ENCODE assay signal across 35 cellular contexts in the genomic region with DNA sequence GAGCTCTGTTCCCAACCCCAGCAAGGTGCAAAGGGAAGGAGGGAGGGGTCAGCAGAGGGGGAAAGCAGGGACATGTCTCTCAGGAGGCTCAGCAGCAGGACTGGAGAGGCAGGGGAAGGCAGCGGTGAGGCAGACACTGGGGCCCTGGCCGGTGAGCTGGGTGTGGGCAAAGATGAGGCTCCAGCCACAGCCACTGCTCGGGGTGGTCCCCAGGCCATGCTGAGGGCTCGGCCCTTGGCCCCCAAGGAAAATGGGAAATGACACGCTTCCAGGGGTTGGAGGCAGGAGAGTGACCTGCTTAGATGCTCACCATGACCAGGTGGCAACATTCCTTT. TPM values are rescaled to one million over a fixed set of nuclear protein-coding genes. Genes with fewer than 3 reads are reported as not detected.
"Had no signal": no experiment of that assay in that cellular context is flagged by ENCODE, and none has a peak within 500 bp of the region (broad histone marks: within the 10 kb centered on the region; RNA-seq: fewer than 3 reads in every experiment).

No MANE protein-coding gene starts in this region.

- DNase-seq: activated CD4-positive, alpha-beta memory T cell treated with anti-CD3 and anti-CD28 coated beads for 36 hours; activated CD4-positive, alpha-beta T cell treated with anti-CD3 and anti-CD28 coated beads for 36 hours; activated CD4-positive, alpha-beta T cell treated with anti-CD3 and anti-CD28 coated beads, Interleukin-2, amount 10 ng/mL, durations not matched to agents 24 days and 14 days; activated CD4-positive, CD25-positive, alpha-beta regulatory T cell; activated CD4-positive, CD25-positive, alpha-beta regulatory T cell treated with anti-CD3 and anti-CD28 coated beads, Interleukin-2, amount 50 U/mL, for 72 hours; activated CD8-positive, alpha-beta memory T cell treated with anti-CD3 and anti-CD28 coated beads, Interleukin-2, amount 10 ng/mL, durations not matched to agents 7 days and 5 days; activated CD8-positive, alpha-beta memory T cell treated with anti-CD3 and anti-CD28 coated beads, Interleukin-2, amount 50 U/mL, for 4 hours; activated CD8-positive, alpha-beta T cell treated with anti-CD3 and anti-CD28 coated beads, Interleukin-2, amount 10 ng/mL, durations not matched to agents 7 days and 5 days; activated gamma-delta T cell; activated naive CD4-positive, alpha-beta T cell; activated naive CD4-positive, alpha-beta T cell treated with anti-CD3 and anti-CD28 coated beads, Interleukin-2, amount 10 ng/mL, durations not matched to agents 7 days and 5 days; activated naive CD8-positive, alpha-beta T cell treated with anti-CD3 and anti-CD28 coated beads, Interleukin-2, amount 10 ng/mL, durations not matched to agents 7 days and 5 days; activated T-cell treated with anti-CD3 and anti-CD28 coated beads, Interleukin-2, amount 50 U/mL, for 1 hour; activated T-cell treated with anti-CD3 and anti-CD28 coated beads, Interleukin-2, amount 50 U/mL, for 48 hours; central memory CD4-positive, alpha-beta T cell; cerebellar nuclear complex; colonic mucosa; effector CD8-positive, alpha-beta T cell; esophagus squamous epithelium; foreskin melanocyte; T-helper 1 cell; T-helper 17 cell; T1000 had no signal

- H3K27me3 ChIP-seq: ascending aorta, breast epithelium, cardiac muscle cell, colonic mucosa, gastroesophageal sphincter had no signal

- H3K4me3 ChIP-seq: ascending aorta, breast epithelium, cardiac muscle cell, colonic mucosa, esophagus squamous epithelium, gastroesophageal sphincter had no signal

- H3K4me3 Mint-ChIP-seq: activated CD4-positive, alpha-beta memory T cell treated with anti-CD3 and anti-CD28 coated beads for 36 hours; activated CD4-positive, alpha-beta T cell treated with anti-CD3 and anti-CD28 coated beads for 36 hours; activated CD4-positive, alpha-beta T cell treated with anti-CD3 and anti-CD28 coated beads, Interleukin-2, amount 10 ng/mL, durations not matched to agents 24 days and 14 days; activated CD8-positive, alpha-beta memory T cell treated with anti-CD3 and anti-CD28 coated beads, Interleukin-2, amount 10 ng/mL, durations not matched to agents 7 days and 5 days; activated CD8-positive, alpha-beta T cell treated with anti-CD3 and anti-CD28 coated beads, Interleukin-2, amount 10 ng/mL, durations not matched to agents 7 days and 5 days; activated naive CD4-positive, alpha-beta T cell treated with anti-CD3 and anti-CD28 coated beads, Interleukin-2, amount 10 ng/mL, durations not matched to agents 7 days and 5 days; activated naive CD8-positive, alpha-beta T cell treated with anti-CD3 and anti-CD28 coated beads, Interleukin-2, amount 10 ng/mL, durations not matched to agents 7 days and 5 days; activated T-helper 1 cell treated with anti-CD3 and anti-CD28 coated beads, Interleukin-12 subunit alpha, Interleukin-12 subunit beta, Interleukin-2, Interleukin-4 antibody, amounts not matched to agents 30 ng/mL and 10 ng/mL and 1 ng/mL, durations not matched to agents 14 hours and 24 hours and 36 hours; brain; T-helper 17 cell; T-helper 2 cell treated with Interferon-gamma antibody and Interleukin-4, amounts not matched to agents 5 μg/mL and 100 μg/mL, for 36 hours had no signal

- H3K27ac Mint-ChIP-seq: activated CD4-positive, alpha-beta memory T cell treated with anti-CD3 and anti-CD28 coated beads for 36 hours; activated CD4-positive, alpha-beta T cell treated with anti-CD3 and anti-CD28 coated beads for 36 hours; activated CD4-positive, alpha-beta T cell treated with anti-CD3 and anti-CD28 coated beads, Interleukin-2, amount 10 ng/mL, durations not matched to agents 24 days and 14 days; activated CD8-positive, alpha-beta memory T cell treated with anti-CD3 and anti-CD28 coated beads, Interleukin-2, amount 10 ng/mL, durations not matched to agents 7 days and 5 days; activated CD8-positive, alpha-beta T cell treated with anti-CD3 and anti-CD28 coated beads, Interleukin-2, amount 10 ng/mL, durations not matched to agents 7 days and 5 days; activated naive CD4-positive, alpha-beta T cell treated with anti-CD3 and anti-CD28 coated beads, Interleukin-2, amount 10 ng/mL, durations not matched to agents 7 days and 5 days; activated naive CD8-positive, alpha-beta T cell treated with anti-CD3 and anti-CD28 coated beads, Interleukin-2, amount 10 ng/mL, durations not matched to agents 7 days and 5 days; activated T-helper 1 cell treated with anti-CD3 and anti-CD28 coated beads, Interleukin-12 subunit alpha, Interleukin-12 subunit beta, Interleukin-2, Interleukin-4 antibody, amounts not matched to agents 30 ng/mL and 10 ng/mL and 1 ng/mL, durations not matched to agents 14 hours and 24 hours and 36 hours; brain; T-helper 17 cell; T-helper 2 cell treated with Interferon-gamma antibody and Interleukin-4, amounts not matched to agents 5 μg/mL and 100 μg/mL, for 36 hours had no signal

- H3K27me3 Mint-ChIP-seq: activated CD4-positive, alpha-beta memory T cell treated with anti-CD3 and anti-CD28 coated beads for 36 hours; activated CD4-positive, alpha-beta T cell treated with anti-CD3 and anti-CD28 coated beads for 36 hours; activated CD4-positive, alpha-beta T cell treated with anti-CD3 and anti-CD28 coated beads, Interleukin-2, amount 10 ng/mL, durations not matched to agents 24 days and 14 days; activated CD8-positive, alpha-beta memory T cell treated with anti-CD3 and anti-CD28 coated beads, Interleukin-2, amount 10 ng/mL, durations not matched to agents 7 days and 5 days had no signal

- ATAC-seq: activated CD4-positive, alpha-beta T cell treated with anti-CD3 and anti-CD28 coated beads for 36 hours; activated CD8-positive, alpha-beta memory T cell treated with anti-CD3 and anti-CD28 coated beads, Interleukin-2, amount 10 ng/mL, durations not matched to agents 7 days and 5 days; activated CD8-positive, alpha-beta T cell treated with anti-CD3 and anti-CD28 coated beads, Interleukin-2, amount 10 ng/mL, durations not matched to agents 7 days and 5 days; activated naive CD4-positive, alpha-beta T cell treated with anti-CD3 and anti-CD28 coated beads, Interleukin-2, amount 50 U/mL, for 72 hours; gastroesophageal sphincter; T-helper 17 cell had no signal

- H3K4me1 ChIP-seq: ascending aorta, breast epithelium, colonic mucosa, esophagus squamous epithelium, gastroesophageal sphincter had no signal

- H3K4me1 Mint-ChIP-seq: activated CD4-positive, alpha-beta T cell treated with anti-CD3 and anti-CD28 coated beads for 36 hours; activated CD4-positive, alpha-beta T cell treated with anti-CD3 and anti-CD28 coated beads, Interleukin-2, amount 10 ng/mL, durations not matched to agents 24 days and 14 days; activated CD8-positive, alpha-beta memory T cell treated with anti-CD3 and anti-CD28 coated beads, Interleukin-2, amount 10 ng/mL, durations not matched to agents 7 days and 5 days; activated naive CD4-positive, alpha-beta T cell treated with anti-CD3 and anti-CD28 coated beads, Interleukin-2, amount 10 ng/mL, durations not matched to agents 7 days and 5 days; activated naive CD8-positive, alpha-beta T cell treated with anti-CD3 and anti-CD28 coated beads, Interleukin-2, amount 10 ng/mL, durations not matched to agents 7 days and 5 days had no signal

- FAIRE-seq: endometrium, endothelial cell of umbilical vein had no signal

- H3K36me3 ChIP-seq: ascending aorta, breast epithelium, cardiac muscle cell, colonic mucosa, esophagus squamous epithelium, gastroesophageal sphincter had no signal

- H3K27ac ChIP-seq: ascending aorta, breast epithelium, cardiac muscle cell, colonic mucosa, epithelial cell of prostate, esophagus squamous epithelium, gastroesophageal sphincter had no signal

- H3K9me3 ChIP-seq: ascending aorta, breast epithelium, colonic mucosa, esophagus squamous epithelium, gastroesophageal sphincter had no signal

- H3K36me3 Mint-ChIP-seq: activated CD4-positive, alpha-beta memory T cell treated with anti-CD3 and anti-CD28 coated beads for 36 hours; activated CD8-positive, alpha-beta memory T cell treated with anti-CD3 and anti-CD28 coated beads, Interleukin-2, amount 10 ng/mL, durations not matched to agents 7 days and 5 days; activated naive CD4-positive, alpha-beta T cell treated with anti-CD3 and anti-CD28 coated beads, Interleukin-2, amount 10 ng/mL, durations not matched to agents 7 days and 5 days; activated naive CD4-positive, alpha-beta T cell treated with anti-CD3 and anti-CD28 coated beads, Interleukin-2, amount 50 U/mL, for 72 hours; activated naive CD8-positive, alpha-beta T cell treated with anti-CD3 and anti-CD28 coated beads, Interleukin-2, amount 10 ng/mL, durations not matched to agents 7 days and 5 days; brain had no signal

- H3K9me3 Mint-ChIP-seq: activated CD4-positive, alpha-beta memory T cell treated with anti-CD3 and anti-CD28 coated beads for 36 hours; activated CD4-positive, alpha-beta T cell treated with anti-CD3 and anti-CD28 coated beads, Interleukin-2, amount 10 ng/mL, durations not matched to agents 24 days and 14 days; activated naive CD4-positive, alpha-beta T cell treated with anti-CD3 and anti-CD28 coated beads, Interleukin-2, amount 10 ng/mL, durations not matched to agents 7 days and 5 days; activated naive CD4-positive, alpha-beta T cell treated with anti-CD3 and anti-CD28 coated beads, Interleukin-2, amount 50 U/mL, for 72 hours; activated naive CD8-positive, alpha-beta T cell treated with anti-CD3 and anti-CD28 coated beads, Interleukin-2, amount 10 ng/mL, durations not matched to agents 7 days and 5 days; activated T-helper 1 cell treated with anti-CD3 and anti-CD28 coated beads, Interleukin-12 subunit alpha, Interleukin-12 subunit beta, Interleukin-2, Interleukin-4 antibody, amounts not matched to agents 30 ng/mL and 10 ng/mL and 1 ng/mL, durations not matched to agents 14 hours and 24 hours and 36 hours; brain; T-helper 2 cell treated with Interferon-gamma antibody and Interleukin-4, amounts not matched to agents 5 μg/mL and 100 μg/mL, for 36 hours had no signal

RNA-seq across cellular contexts. Expression of a gene that starts 35.4 kb away (rescaled TPM):
- total RNA-seq: activated CD8-positive, alpha-beta memory T cell treated with anti-CD3 and anti-CD28 coated beads for 36 hours; activated CD8-positive, alpha-beta T cell treated with anti-CD3 and anti-CD28 coated beads, Interleukin-2, amount 10 ng/mL, durations not matched to agents 7 days and 5 days had no signal
